ENCODE assay signal across 11 cellular contexts in genomic region chr11:12485328-12485727, GRCh38.
DNase-seq lines count a peak whose midpoint lies in the region; ATAC-seq and TF ChIP-seq lines count a peak whose summit lies in the region.
"Had no signal": no experiment of that assay in that cellular context is flagged by ENCODE, and none has a peak within 500 bp of the region (broad histone marks: within the 10 kb centered on the region; RNA-seq: fewer than 3 reads in every experiment).

No MANE protein-coding gene starts in this region.

- H3K27me3 Mint-ChIP-seq in endodermal cell (ENCODE audit: insufficient read depth) (no peaks in the 10 kb centered on the region), nephron progenitor cell (ENCODE audit: low read depth, poor library complexity) (peaks cover under 1% of the 10 kb centered on the region), natural killer cell (ENCODE audit: low read depth in 2 of 2) (peaks cover 9 to 17% of the 10 kb centered on the region in 2 donors)

- H3K9me2 ChIP-seq in MM.1S (replicated peaks; ENCODE audit: insufficient read depth, low read length) = no peaks in the 10 kb centered on the region

- peaks cover 11% of the 10 kb centered on the region for H3K36me3 ChIP-seq in BJ (ENCODE audit: control insufficient read depth, insufficient read depth, low read length)
- H3K36me3 ChIP-seq in MM.1S (replicated peaks; ENCODE audit: insufficient read depth, low read length) = no peaks in the 10 kb centered on the region
- H3K36me3 ChIP-seq in endodermal cell (ENCODE audit: control insufficient read depth, insufficient read depth, low read length) = peaks cover 15% of the 10 kb centered on the region
- H3K36me3 ChIP-seq: left lung had no signal

- H3F3A ChIP-seq in MM.1S (ENCODE audit: insufficient read depth, low read length) = no peaks in the 10 kb centered on the region

- H2AFZ ChIP-seq in MM.1S (ENCODE audit: low read length) = no peak overlapping the region
- H2AFZ ChIP-seq: parathyroid adenoma had no signal

- H3K9me3 Mint-ChIP-seq in endodermal cell = peaks cover 21% of the 10 kb centered on the region
- H3K9me3 Mint-ChIP-seq in nephron progenitor cell = peaks cover 31% of the 10 kb centered on the region
- H3K9me3 Mint-ChIP-seq in natural killer cell = peaks cover 7 to 8% of the 10 kb centered on the region in 2 donors

- H3K4me1 Mint-ChIP-seq in endodermal cell = no peaks in the 10 kb centered on the region
- H3K4me1 Mint-ChIP-seq in nephron progenitor cell = peaks cover 24% of the 10 kb centered on the region
- H3K4me1 Mint-ChIP-seq in natural killer cell = no peaks in the 10 kb centered on the region

- H3K36me3 Mint-ChIP-seq in endodermal cell (ENCODE audit: low read depth) = peaks cover 58% of the 10 kb centered on the region
- peaks cover 65% of the 10 kb centered on the region for H3K36me3 Mint-ChIP-seq in nephron progenitor cell (ENCODE audit: low read depth)
- no peaks in the 10 kb centered on the region for H3K36me3 Mint-ChIP-seq in natural killer cell

- no peaks in the 10 kb centered on the region for H3K9me3 ChIP-seq in MM.1S (replicated peaks; ENCODE audit: insufficient read depth, low read length)
- peaks cover 25% of the 10 kb centered on the region for H3K9me3 ChIP-seq in endodermal cell (ENCODE audit: control insufficient read depth, low read length)

- H3K27ac ChIP-seq in MM.1S (ENCODE audit: low read length) = no peak overlapping the region
- H3K27ac ChIP-seq in endodermal cell (ENCODE audit: low read depth, low read length) = no peak overlapping the region
- H3K27ac ChIP-seq: left lung, parathyroid adenoma had no signal

- POLR2A ChIA-PET in BJ (lab: Charles Lee) = no interaction called here

- H3K27me3 ChIP-seq in BJ (ENCODE audit: control insufficient read depth, insufficient read depth, low read length) (no peaks in the 10 kb centered on the region), MM.1S (replicated peaks; ENCODE audit: insufficient read depth, low read length) (no peaks in the 10 kb centered on the region), endodermal cell (ENCODE audit: control insufficient read depth, insufficient read depth, low read length, poor library complexity, severe bottlenecking) (no peaks in the 10 kb centered on the region)
- H3K27me3 ChIP-seq: left lung had no signal

- intact Hi-C loops in natural killer cell (cut with micrococcal nuclease) = no loop called here

- no peak for ATAC-seq in natural killer cell
- ATAC-seq: left lung had no signal

- H3K9ac ChIP-seq in MM.1S (ENCODE audit: low read length) (no peak overlapping the region), endodermal cell (ENCODE audit: extremely low read depth, low read length, poor library complexity, severe bottlenecking) (no peak overlapping the region)
- H3K9ac ChIP-seq: parathyroid adenoma had no signal

- no peaks in the 10 kb centered on the region for H4K20me1 ChIP-seq in MM.1S (ENCODE audit: insufficient read depth, low read length)

- CTCF ChIA-PET in BJ (lab: Yijun Ruan, JAX) = interaction anchor here (0.6 to 4.4 kb wide), 6 partner anchors 10 to 468 kb away, joined by 3 to 21 read pairs (median 3); no protein-coding TSS in a partner anchor

- H3K4me3 ChIP-seq in BJ (ENCODE audit: low read depth, low read length) (no peak overlapping the region), MM.1S (ENCODE audit: low read length) (no peak overlapping the region), endodermal cell (ENCODE audit: low read length) (no peak overlapping the region)
- H3K4me3 ChIP-seq: left lung had no signal

- H3K4me1 ChIP-seq in MM.1S (ENCODE audit: low read length) (peaks cover 15% of the 10 kb centered on the region), endodermal cell (ENCODE audit: control insufficient read depth, insufficient read depth, low read length) (no peaks in the 10 kb centered on the region)
- H3K4me1 ChIP-seq: left lung, parathyroid adenoma had no signal

- H3K27ac Mint-ChIP-seq in endodermal cell (no peak overlapping the region), nephron progenitor cell (no peak overlapping the region), natural killer cell (no peak overlapping the region)

- H3K4me2 ChIP-seq in MM.1S (ENCODE audit: low read depth, low read length) = no peak overlapping the region

- TF ChIP-seq CTCF in BJ (IDR thresholded peaks at IDR 0.05; ENCODE audit: insufficient read depth, low read depth, low read length) (peak; percentile 41; the same call in 1 of the 2 replicates), MM.1S (IDR thresholded peaks at IDR 0.05; ENCODE audit: low read length) (peak; percentile 36; the same call in 1 of the 2 replicates), endodermal cell (conservative IDR thresholded peaks at IDR 0.05) (peak; percentile 57), nephron progenitor cell (IDR thresholded peaks at IDR 0.05) (peak; percentile 17), natural killer cell (IDR thresholded peaks at IDR 0.05) (no peak)

- DNase-seq in BJ (ENCODE audit: low read depth) = no peak
- no peak for DNase-seq in MM.1S
- DNase-seq in endodermal cell = no peak
- DNase-seq in nephron progenitor cell = no peak
- DNase-seq in natural killer cell = no peak
- no peak for DNase-seq in activated effector memory CD4-positive, alpha-beta T cell treated with Interleukin-2 at 50 U/mL for 16 hours
- no peak for DNase-seq in GM03348 (ENCODE audit: low spot score)
- no peak for DNase-seq in G401 (ENCODE audit: low spot score)
- DNase-seq: left lung, T1000 had no signal

- WGBS in endodermal cell (ENCODE audit: insufficient coverage in 1 of 2, insufficient read length in 1 of 2), 2 experiments = 89 to 92% methylated on average over 1 of the region's 1 CpG

- H3K79me2 ChIP-seq in MM.1S (ENCODE audit: low read length) = no peaks in the 10 kb centered on the region
- H3K79me2 ChIP-seq: parathyroid adenoma had no signal

- in situ Hi-C loops in G401 (cut with HindIII; ENCODE audit: low sequenced_read_pairs) = no loop called here

- H3K4me3 Mint-ChIP-seq in endodermal cell (no peak overlapping the region), nephron progenitor cell (no peak overlapping the region), natural killer cell (no peak overlapping the region)
